ENCODE assay signal across 15 cellular contexts in genomic region chr3:124811441-124811840, GRCh38.
A peak's percentile ranks its signal among the peaks of the same experiment; 100 is the strongest.
DNase-seq lines count a peak whose midpoint lies in the region; ATAC-seq and TF ChIP-seq lines count a peak whose summit lies in the region.
"Had no signal": no experiment of that assay in that cellular context is flagged by ENCODE, and none has a peak within 500 bp of the region (broad histone marks: within the 10 kb centered on the region; RNA-seq: fewer than 3 reads in every experiment).

No MANE protein-coding gene starts in this region.

- H4K20me1 ChIP-seq in GM23248 (ENCODE audit: insufficient read depth): no peaks in the 10 kb centered on the region

- TF ChIP-seq CTCF in astrocyte of the spinal cord (IDR thresholded peaks at IDR 0.05; ENCODE audit: low read depth, low read length) (no peak), right atrium auricular region (IDR thresholded peaks at IDR 0.05) (no peak)

- 4 to 14% methylated on average over 5 of the region's 5 CpGs for WGBS in GM23248 (ENCODE audit: low coverage in 1 of 2, low lambda C conversion rate in 2 of 2, missing lambda C conversion rate in 2 of 2), 2 experiments

- H3F3A ChIP-seq in GM23248 (ENCODE audit: insufficient read depth): peaks cover 31% of the 10 kb centered on the region

- H3K9me3 ChIP-seq in GM23248 (ENCODE audit: low read depth) (no peaks in the 10 kb centered on the region), right atrium auricular region (no peaks in the 10 kb centered on the region)
- H3K9me3 ChIP-seq: pancreas, upper lobe of right lung had no signal

- H3K36me3 ChIP-seq in GM23248 (ENCODE audit: low read depth): peaks cover 12% of the 10 kb centered on the region; the same call in 1 of the 2 replicates
- H3K36me3 ChIP-seq in right atrium auricular region: peaks cover 16% of the 10 kb centered on the region
- H3K36me3 ChIP-seq: cardiac muscle cell, pancreas, upper lobe of right lung had no signal

- H3K27me3 ChIP-seq in GM23248 (replicated peaks; ENCODE audit: insufficient read depth) (no peaks in the 10 kb centered on the region), right atrium auricular region (no peaks in the 10 kb centered on the region)
- H3K27me3 ChIP-seq: cardiac muscle cell, pancreas, upper lobe of right lung had no signal

- no peak overlapping the region for H2AFZ ChIP-seq in GM23248

- H3K27ac ChIP-seq in GM23248: peak overlapping the region; percentile 94
- H3K27ac ChIP-seq in right atrium auricular region: peak overlapping the region; percentile 83 to 89

- H3K4me2 ChIP-seq in GM23248 (ENCODE audit: unreplicated experiment): peak overlapping the region; percentile 58

- ATAC-seq in HG03025 (IDR thresholded peaks at IDR 0.05; ENCODE audit: low FRiP score, unreplicated experiment) (no peak), GM19467 (IDR thresholded peaks at IDR 0.05; ENCODE audit: unreplicated experiment) (no peak), GM21737 (IDR thresholded peaks at IDR 0.05; ENCODE audit: unreplicated experiment) (no peak)
- ATAC-seq: activated T-cell treated with anti-CD3 and anti-CD28 coated beads, Interleukin-2, amount 50 U/mL, for 4 hours; CD8-positive, alpha-beta T cell; upper lobe of right lung had no signal

- no peaks in the 10 kb centered on the region for H3K9me2 ChIP-seq in GM23248 (ENCODE audit: insufficient read depth)

- peaks cover 7% of the 10 kb centered on the region; the same call in 1 of the 2 replicates for H3K79me2 ChIP-seq in GM23248 (ENCODE audit: insufficient read depth)

- DNase-seq in GM23248 (peak; percentile 85), astrocyte of the spinal cord (ENCODE audit: low read depth, low spot score) (peak; percentile 73), right atrium auricular region (ENCODE audit: low spot score) (no peak), smooth muscle cell of the brain vasculature (ENCODE audit: low read depth, low spot score) (peak; percentile 29), RPMI8226 (no peak)
- DNase-seq: activated T-cell treated with anti-CD3 and anti-CD28 coated beads, Interleukin-2, amount 50 U/mL, for 4 hours; CD8-positive, alpha-beta T cell; pancreas; SHP77; upper lobe of right lung had no signal

- in situ Hi-C loops in GM23248 (cut with MboI) (no loop called here), astrocyte of the spinal cord (cut with HindIII; ENCODE audit: low sequenced_read_pairs) (no loop called here)

- H3K4me1 ChIP-seq in GM23248 (ENCODE audit: insufficient read depth): peaks cover 39% of the 10 kb centered on the region
- H3K4me1 ChIP-seq in right atrium auricular region: peaks cover 0 to 59% of the 10 kb centered on the region in 2 donors

- H3K4me3 ChIP-seq in GM23248: no peak overlapping the region
- no peak overlapping the region for H3K4me3 ChIP-seq in astrocyte of the spinal cord (ENCODE audit: low read depth, low read length)
- no peak overlapping the region for H3K4me3 ChIP-seq in right atrium auricular region
- H3K4me3 ChIP-seq: cardiac muscle cell, lung, pancreas, upper lobe of right lung had no signal

- H3K9ac ChIP-seq in GM23248: peak overlapping the region; percentile 77

Comparison
In these comparisons a context has a peak if more than half of its experiments do, and no peak if none do; other contexts are left out.
1. DNase-seq: peak in GM23248 (single experiment), astrocyte of the spinal cord (single experiment) and smooth muscle cell of the brain vasculature (single experiment); none in right atrium auricular region (single experiment) and RPMI8226 (single experiment).